2 cellular contexts compared by ENCODE assay signal in the genomic region with DNA sequence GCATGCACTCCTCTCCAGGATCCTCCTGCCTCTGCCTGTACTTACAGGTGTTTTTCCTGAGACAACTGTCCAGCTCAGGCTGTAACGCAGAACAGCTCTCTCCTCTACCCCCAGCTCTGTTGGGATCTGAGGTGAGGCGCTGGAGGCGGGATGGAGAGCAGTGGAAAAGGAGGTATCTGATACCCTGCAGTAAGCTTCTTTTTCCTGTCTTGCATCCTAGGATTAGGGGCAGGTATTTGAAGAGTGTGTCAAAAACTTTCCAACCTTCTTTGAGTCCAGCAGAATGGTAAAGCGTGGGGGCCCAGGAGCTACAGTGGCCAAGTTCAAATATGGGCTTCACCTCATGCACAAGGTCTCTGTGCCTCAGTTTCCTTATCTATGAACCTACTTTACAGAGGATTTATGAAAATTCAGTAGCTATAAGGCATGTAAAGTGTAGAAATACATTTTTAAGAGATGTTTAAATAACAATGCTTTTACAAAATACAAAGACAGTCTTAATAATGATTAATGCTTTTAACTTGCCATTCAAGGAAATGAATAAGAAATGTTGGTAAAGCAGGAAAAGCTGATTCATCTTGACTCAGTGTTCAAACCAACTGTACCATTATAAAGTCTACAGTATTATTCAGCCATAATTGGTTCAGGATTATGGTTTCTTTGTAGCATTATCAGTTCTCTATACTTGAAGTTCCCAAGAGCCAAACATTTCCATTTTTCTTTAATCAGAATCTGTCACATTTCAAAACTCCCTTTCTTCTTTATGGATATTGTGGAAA.
TF ChIP-seq lines count a peak whose summit lies in the region.

No MANE protein-coding gene starts in this region.

TF ChIP-seq in A549, 52 proteins besides CTCF, POLR2A, EP300 and RAD21 (continued from another document):
- TF ChIP-seq, protein P1, sequence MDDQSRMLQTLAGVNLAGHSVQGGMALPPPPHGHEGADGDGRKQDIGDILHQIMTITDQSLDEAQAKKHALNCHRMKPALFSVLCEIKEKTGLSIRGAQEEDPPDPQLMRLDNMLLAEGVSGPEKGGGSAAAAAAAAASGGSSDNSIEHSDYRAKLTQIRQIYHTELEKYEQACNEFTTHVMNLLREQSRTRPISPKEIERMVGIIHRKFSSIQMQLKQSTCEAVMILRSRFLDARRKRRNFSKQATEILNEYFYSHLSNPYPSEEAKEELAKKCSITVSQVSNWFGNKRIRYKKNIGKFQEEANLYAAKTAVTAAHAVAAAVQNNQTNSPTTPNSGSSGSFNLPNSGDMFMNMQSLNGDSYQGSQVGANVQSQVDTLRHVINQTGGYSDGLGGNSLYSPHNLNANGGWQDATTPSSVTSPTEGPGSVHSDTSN (IDR thresholded peaks at IDR 0.05), result no peak
- no peak for TF ChIP-seq ZSCAN20 (CRISPR knock-in tag; IDR thresholded peaks at IDR 0.05)
- TF ChIP-seq, protein P2, sequence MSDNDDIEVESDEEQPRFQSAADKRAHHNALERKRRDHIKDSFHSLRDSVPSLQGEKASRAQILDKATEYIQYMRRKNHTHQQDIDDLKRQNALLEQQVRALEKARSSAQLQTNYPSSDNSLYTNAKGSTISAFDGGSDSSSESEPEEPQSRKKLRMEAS (IDR thresholded peaks at IDR 0.05), result 0 out of 2 replicates have a peak, but pooled peaks have one; percentile 8
- TF ChIP-seq, protein P3, sequence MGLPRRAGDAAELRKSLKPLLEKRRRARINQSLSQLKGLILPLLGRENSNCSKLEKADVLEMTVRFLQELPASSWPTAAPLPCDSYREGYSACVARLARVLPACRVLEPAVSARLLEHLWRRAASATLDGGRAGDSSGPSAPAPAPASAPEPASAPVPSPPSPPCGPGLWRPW (IDR thresholded peaks at IDR 0.05), result no peak
- TF ChIP-seq NR3C1 (IDR thresholded peaks at IDR 0.05), result no peak
- TF ChIP-seq BHLHE40 (IDR thresholded peaks at IDR 0.05; ENCODE audit: low read depth, low read length), result no peak
- no peak for TF ChIP-seq CEBPB (IDR thresholded peaks at IDR 0.05)
- no peak for TF ChIP-seq MAZ (IDR thresholded peaks at IDR 0.05; ENCODE audit: borderline replicate concordance, low read depth, low read length)
- TF ChIP-seq, protein P4, sequence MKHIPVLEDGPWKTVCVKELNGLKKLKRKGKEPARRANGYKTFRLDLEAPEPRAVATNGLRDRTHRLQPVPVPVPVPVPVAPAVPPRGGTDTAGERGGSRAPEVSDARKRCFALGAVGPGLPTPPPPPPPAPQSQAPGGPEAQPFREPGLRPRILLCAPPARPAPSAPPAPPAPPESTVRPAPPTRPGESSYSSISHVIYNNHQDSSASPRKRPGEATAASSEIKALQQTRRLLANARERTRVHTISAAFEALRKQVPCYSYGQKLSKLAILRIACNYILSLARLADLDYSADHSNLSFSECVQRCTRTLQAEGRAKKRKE (CRISPR knock-in tag; IDR thresholded peaks at IDR 0.05; ENCODE audit: low read depth), result no peak
- no peak for TF ChIP-seq HDAC2 (IDR thresholded peaks at IDR 0.05)
- peak; percentile 26; the same call in 1 of the 2 replicates for TF ChIP-seq JUNB (IDR thresholded peaks at IDR 0.05)
- TF ChIP-seq, protein P5, sequence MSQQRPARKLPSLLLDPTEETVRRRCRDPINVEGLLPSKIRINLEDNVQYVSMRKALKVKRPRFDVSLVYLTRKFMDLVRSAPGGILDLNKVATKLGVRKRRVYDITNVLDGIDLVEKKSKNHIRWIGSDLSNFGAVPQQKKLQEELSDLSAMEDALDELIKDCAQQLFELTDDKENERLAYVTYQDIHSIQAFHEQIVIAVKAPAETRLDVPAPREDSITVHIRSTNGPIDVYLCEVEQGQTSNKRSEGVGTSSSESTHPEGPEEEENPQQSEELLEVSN (IDR thresholded peaks at IDR 0.05; ENCODE audit: borderline replicate concordance, low read depth), result no peak
- no peak for TF ChIP-seq RARB (CRISPR knock-in tag; IDR thresholded peaks at IDR 0.05)
- TF ChIP-seq KDM5A (IDR thresholded peaks at IDR 0.05), result no peak
- no peak for TF ChIP-seq RCOR1 (IDR thresholded peaks at IDR 0.05; ENCODE audit: low read depth, low read length)
- TF ChIP-seq, protein P6, sequence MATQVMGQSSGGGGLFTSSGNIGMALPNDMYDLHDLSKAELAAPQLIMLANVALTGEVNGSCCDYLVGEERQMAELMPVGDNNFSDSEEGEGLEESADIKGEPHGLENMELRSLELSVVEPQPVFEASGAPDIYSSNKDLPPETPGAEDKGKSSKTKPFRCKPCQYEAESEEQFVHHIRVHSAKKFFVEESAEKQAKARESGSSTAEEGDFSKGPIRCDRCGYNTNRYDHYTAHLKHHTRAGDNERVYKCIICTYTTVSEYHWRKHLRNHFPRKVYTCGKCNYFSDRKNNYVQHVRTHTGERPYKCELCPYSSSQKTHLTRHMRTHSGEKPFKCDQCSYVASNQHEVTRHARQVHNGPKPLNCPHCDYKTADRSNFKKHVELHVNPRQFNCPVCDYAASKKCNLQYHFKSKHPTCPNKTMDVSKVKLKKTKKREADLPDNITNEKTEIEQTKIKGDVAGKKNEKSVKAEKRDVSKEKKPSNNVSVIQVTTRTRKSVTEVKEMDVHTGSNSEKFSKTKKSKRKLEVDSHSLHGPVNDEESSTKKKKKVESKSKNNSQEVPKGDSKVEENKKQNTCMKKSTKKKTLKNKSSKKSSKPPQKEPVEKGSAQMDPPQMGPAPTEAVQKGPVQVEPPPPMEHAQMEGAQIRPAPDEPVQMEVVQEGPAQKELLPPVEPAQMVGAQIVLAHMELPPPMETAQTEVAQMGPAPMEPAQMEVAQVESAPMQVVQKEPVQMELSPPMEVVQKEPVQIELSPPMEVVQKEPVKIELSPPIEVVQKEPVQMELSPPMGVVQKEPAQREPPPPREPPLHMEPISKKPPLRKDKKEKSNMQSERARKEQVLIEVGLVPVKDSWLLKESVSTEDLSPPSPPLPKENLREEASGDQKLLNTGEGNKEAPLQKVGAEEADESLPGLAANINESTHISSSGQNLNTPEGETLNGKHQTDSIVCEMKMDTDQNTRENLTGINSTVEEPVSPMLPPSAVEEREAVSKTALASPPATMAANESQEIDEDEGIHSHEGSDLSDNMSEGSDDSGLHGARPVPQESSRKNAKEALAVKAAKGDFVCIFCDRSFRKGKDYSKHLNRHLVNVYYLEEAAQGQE (IDR thresholded peaks at IDR 0.05), result no peak
- no peak for TF ChIP-seq PHF8 (IDR thresholded peaks at IDR 0.05; ENCODE audit: borderline replicate concordance, low read depth)
- TF ChIP-seq RNF2 (IDR thresholded peaks at IDR 0.05; ENCODE audit: borderline replicate concordance, low read depth), result no peak

TF ChIP-seq in K562, 482 proteins besides CTCF, POLR2A, EP300 and RAD21 (continued from another document):
- TF ChIP-seq, protein P7, sequence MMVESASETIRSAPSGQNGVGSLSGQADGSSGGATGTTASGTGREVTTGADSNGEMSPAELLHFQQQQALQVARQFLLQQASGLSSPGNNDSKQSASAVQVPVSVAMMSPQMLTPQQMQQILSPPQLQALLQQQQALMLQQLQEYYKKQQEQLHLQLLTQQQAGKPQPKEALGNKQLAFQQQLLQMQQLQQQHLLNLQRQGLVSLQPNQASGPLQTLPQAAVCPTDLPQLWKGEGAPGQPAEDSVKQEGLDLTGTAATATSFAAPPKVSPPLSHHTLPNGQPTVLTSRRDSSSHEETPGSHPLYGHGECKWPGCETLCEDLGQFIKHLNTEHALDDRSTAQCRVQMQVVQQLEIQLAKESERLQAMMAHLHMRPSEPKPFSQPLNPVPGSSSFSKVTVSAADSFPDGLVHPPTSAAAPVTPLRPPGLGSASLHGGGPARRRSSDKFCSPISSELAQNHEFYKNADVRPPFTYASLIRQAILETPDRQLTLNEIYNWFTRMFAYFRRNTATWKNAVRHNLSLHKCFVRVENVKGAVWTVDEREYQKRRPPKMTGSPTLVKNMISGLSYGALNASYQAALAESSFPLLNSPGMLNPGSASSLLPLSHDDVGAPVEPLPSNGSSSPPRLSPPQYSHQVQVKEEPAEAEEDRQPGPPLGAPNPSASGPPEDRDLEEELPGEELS (CRISPR knock-in tag; IDR thresholded peaks at IDR 0.05; ENCODE audit: borderline replicate concordance), result no peak
- no peak for TF ChIP-seq SRSF7 (optimal IDR thresholded peaks at IDR 0.05; ENCODE audit: low read depth, low read length)
- no peak for TF ChIP-seq HDAC8 (tag; IDR thresholded peaks at IDR 0.05)
- TF ChIP-seq RBM39 (optimal IDR thresholded peaks at IDR 0.05; ENCODE audit: low read depth, low read length), result no peak
- TF ChIP-seq NUFIP1 (IDR thresholded peaks at IDR 0.05; ENCODE audit: partially characterized antibody), result no peak
- no peak for TF ChIP-seq TAL1 (IDR thresholded peaks at IDR 0.05)
- TF ChIP-seq FOXK1 (CRISPR knock-in tag; IDR thresholded peaks at IDR 0.05; ENCODE audit: borderline replicate concordance), result no peak
- TF ChIP-seq BHLHE40 (IDR thresholded peaks at IDR 0.05; ENCODE audit: low read length), result no peak
- no peak for TF ChIP-seq MCM7 (IDR thresholded peaks at IDR 0.05)
- TF ChIP-seq CHCHD3 (CRISPR knock-in tag; IDR thresholded peaks at IDR 0.05), result no peak
- TF ChIP-seq GTF2E2 (tag; IDR thresholded peaks at IDR 0.05), result no peak
- TF ChIP-seq, protein P8, sequence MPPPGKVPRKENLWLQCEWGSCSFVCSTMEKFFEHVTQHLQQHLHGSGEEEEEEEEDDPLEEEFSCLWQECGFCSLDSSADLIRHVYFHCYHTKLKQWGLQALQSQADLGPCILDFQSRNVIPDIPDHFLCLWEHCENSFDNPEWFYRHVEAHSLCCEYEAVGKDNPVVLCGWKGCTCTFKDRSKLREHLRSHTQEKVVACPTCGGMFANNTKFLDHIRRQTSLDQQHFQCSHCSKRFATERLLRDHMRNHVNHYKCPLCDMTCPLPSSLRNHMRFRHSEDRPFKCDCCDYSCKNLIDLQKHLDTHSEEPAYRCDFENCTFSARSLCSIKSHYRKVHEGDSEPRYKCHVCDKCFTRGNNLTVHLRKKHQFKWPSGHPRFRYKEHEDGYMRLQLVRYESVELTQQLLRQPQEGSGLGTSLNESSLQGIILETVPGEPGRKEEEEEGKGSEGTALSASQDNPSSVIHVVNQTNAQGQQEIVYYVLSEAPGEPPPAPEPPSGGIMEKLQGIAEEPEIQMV (tag; conservative IDR thresholded peaks at IDR 0.05; ENCODE audit: low read depth), result no peak
- no peak for TF ChIP-seq BMI1 (IDR thresholded peaks at IDR 0.05; ENCODE audit: low read length)
- TF ChIP-seq, protein P9, sequence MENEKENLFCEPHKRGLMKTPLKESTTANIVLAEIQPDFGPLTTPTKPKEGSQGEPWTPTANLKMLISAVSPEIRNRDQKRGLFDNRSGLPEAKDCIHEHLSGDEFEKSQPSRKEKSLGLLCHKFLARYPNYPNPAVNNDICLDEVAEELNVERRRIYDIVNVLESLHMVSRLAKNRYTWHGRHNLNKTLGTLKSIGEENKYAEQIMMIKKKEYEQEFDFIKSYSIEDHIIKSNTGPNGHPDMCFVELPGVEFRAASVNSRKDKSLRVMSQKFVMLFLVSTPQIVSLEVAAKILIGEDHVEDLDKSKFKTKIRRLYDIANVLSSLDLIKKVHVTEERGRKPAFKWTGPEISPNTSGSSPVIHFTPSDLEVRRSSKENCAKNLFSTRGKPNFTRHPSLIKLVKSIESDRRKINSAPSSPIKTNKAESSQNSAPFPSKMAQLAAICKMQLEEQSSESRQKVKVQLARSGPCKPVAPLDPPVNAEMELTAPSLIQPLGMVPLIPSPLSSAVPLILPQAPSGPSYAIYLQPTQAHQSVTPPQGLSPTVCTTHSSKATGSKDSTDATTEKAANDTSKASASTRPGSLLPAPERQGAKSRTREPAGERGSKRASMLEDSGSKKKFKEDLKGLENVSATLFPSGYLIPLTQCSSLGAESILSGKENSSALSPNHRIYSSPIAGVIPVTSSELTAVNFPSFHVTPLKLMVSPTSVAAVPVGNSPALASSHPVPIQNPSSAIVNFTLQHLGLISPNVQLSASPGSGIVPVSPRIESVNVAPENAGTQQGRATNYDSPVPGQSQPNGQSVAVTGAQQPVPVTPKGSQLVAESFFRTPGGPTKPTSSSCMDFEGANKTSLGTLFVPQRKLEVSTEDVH (IDR thresholded peaks at IDR 0.05; ENCODE audit: low read depth, partially characterized antibody), result no peak
- no peak for TF ChIP-seq HIVEP1 (CRISPR knock-in tag; IDR thresholded peaks at IDR 0.05)
